14 cellular contexts compared by ENCODE assay signal in the genomic region with DNA sequence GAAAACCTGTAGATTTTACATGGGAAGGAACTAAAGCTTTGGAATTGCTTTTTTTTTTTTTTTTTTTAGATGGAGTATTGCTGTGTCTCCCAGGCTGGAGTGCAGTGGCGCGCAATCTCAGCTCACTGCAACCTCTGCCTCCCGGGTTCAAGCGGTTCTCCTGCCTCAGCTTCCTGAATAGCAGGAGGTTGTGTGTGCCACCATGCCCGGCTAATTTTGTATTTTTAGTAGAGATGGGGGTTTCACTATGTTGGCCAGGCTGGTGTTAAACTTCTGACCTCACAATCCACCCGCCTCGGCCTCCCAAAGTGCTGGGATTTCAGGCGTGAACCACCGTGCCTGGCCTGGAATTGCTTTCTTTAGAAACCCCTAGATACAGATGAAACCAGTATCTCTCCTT. TPM values are rescaled to one million over a fixed set of nuclear protein-coding genes. Genes with fewer than 3 reads are reported as not detected.
"Had no signal": no experiment of that assay in that cellular context is flagged by ENCODE, and none has a peak within 500 bp of the region (broad histone marks: within the 10 kb centered on the region; RNA-seq: fewer than 3 reads in every experiment).

No MANE protein-coding gene starts in this region.

RNA-seq across cellular contexts. Expression of a gene that starts 39.7 kb away (rescaled TPM):
- total RNA-seq: activated CD8-positive, alpha-beta memory T cell treated with anti-CD3 and anti-CD28 coated beads for 36 hours; esophagus mucosa; foreskin keratinocyte; heart left ventricle; kidney; lower lobe of right lung; osteoblast; progenitor cell of endocrine pancreas; renal cortical epithelial cell; subcutaneous adipose tissue; T-helper 1 cell treated with Interleukin-12 subunit alpha and Interleukin-12 subunit beta and Interleukin-4 antibody, amounts not matched to agents 30 ng/mL and 1 ng/mL, for 36 hours; thoracic aorta; upper lobe of right lung had no signal
- polyA plus RNA-seq: foreskin keratinocyte, heart left ventricle, immature natural killer cell had no signal
